Comparison of ENCODE assay signal across 12 cellular contexts in genomic region chr2:41194235-41194634, GRCh38.
DNase-seq lines count a peak whose midpoint lies in the region; ATAC-seq, FAIRE-seq and TF ChIP-seq lines count a peak whose summit lies in the region.
"Had no signal": no experiment of that assay in that cellular context is flagged by ENCODE, and none has a peak within 500 bp of the region (broad histone marks: within the 10 kb centered on the region; RNA-seq: fewer than 3 reads in every experiment).

No MANE protein-coding gene starts in this region.

- no peak overlapping the region for H3K4me3 Mint-ChIP-seq in endodermal cell
- H3K4me3 Mint-ChIP-seq: activated naive CD4-positive, alpha-beta T cell treated with anti-CD3 and anti-CD28 coated beads, Interleukin-2, amount 10 ng/mL, durations not matched to agents 7 days and 5 days had no signal

- no peaks in the 10 kb centered on the region for H3K36me3 ChIP-seq in endodermal cell (ENCODE audit: control insufficient read depth, insufficient read depth, low read length)
- H3K36me3 ChIP-seq in HepG2 (replicated peaks in 1 of 2; ENCODE audit: control insufficient read depth in 1 of 2, insufficient read depth in 2 of 2, low read length in 2 of 2) = no peaks in the 10 kb centered on the region
- no peaks in the 10 kb centered on the region for H3K36me3 ChIP-seq in osteoblast (ENCODE audit: insufficient read depth, low read length)
- H3K36me3 ChIP-seq: left lung had no signal

- no peak for TF ChIP-seq RAD21 in HepG2 (CRISPR knock-in tag; IDR thresholded peaks at IDR 0.05)

- FAIRE-seq in RCC 7860 (lab: Jason Lieb, UNC) (peak; percentile 95), HepG2 (lab: Jason Lieb, UNC) (no peak)

- H3K9me3 Mint-ChIP-seq in endodermal cell = no peaks in the 10 kb centered on the region
- H3K9me3 Mint-ChIP-seq: activated naive CD4-positive, alpha-beta T cell treated with anti-CD3 and anti-CD28 coated beads, Interleukin-2, amount 10 ng/mL, durations not matched to agents 7 days and 5 days had no signal

- CTCF ChIA-PET in HepG2 (lab: Yijun Ruan, JAX; ENCODE audit: low intra/inter-chr PET ratio, low total read pairs) = no interaction called here

- no peaks in the 10 kb centered on the region for H3K4me1 Mint-ChIP-seq in endodermal cell
- H3K4me1 Mint-ChIP-seq: activated naive CD4-positive, alpha-beta T cell treated with anti-CD3 and anti-CD28 coated beads, Interleukin-2, amount 10 ng/mL, durations not matched to agents 7 days and 5 days had no signal

- TF ChIP-seq CTCF in endodermal cell (conservative IDR thresholded peaks at IDR 0.05) = no peak
- no peak for TF ChIP-seq CTCF in HepG2 (CRISPR knock-in tag; IDR thresholded peaks at IDR 0.05)
- no peak for TF ChIP-seq CTCF in osteoblast (IDR thresholded peaks at IDR 0.05; ENCODE audit: extremely low read depth, low read depth, low read length)

- no peaks in the 10 kb centered on the region for H3K27me3 Mint-ChIP-seq in endodermal cell (ENCODE audit: insufficient read depth)
- H3K27me3 Mint-ChIP-seq: activated naive CD4-positive, alpha-beta T cell treated with anti-CD3 and anti-CD28 coated beads, Interleukin-2, amount 10 ng/mL, durations not matched to agents 7 days and 5 days had no signal

- no peak overlapping the region for H3K27ac Mint-ChIP-seq in endodermal cell
- H3K27ac Mint-ChIP-seq: activated naive CD4-positive, alpha-beta T cell treated with anti-CD3 and anti-CD28 coated beads, Interleukin-2, amount 10 ng/mL, durations not matched to agents 7 days and 5 days had no signal

- no peak overlapping the region for H3K4me2 ChIP-seq in HepG2 (ENCODE audit: low read depth, low read length)
- no peak overlapping the region for H3K4me2 ChIP-seq in osteoblast (ENCODE audit: insufficient read depth, low read length)

- H3K4me1 ChIP-seq in endodermal cell (ENCODE audit: control insufficient read depth, insufficient read depth, low read length) = no peaks in the 10 kb centered on the region
- H3K4me1 ChIP-seq in HepG2 (ENCODE audit: insufficient read depth, low read length) = no peaks in the 10 kb centered on the region
- no peaks in the 10 kb centered on the region for H3K4me1 ChIP-seq in osteoblast (ENCODE audit: insufficient read depth, low read length)
- H3K4me1 ChIP-seq: left lung had no signal

- H3K79me2 ChIP-seq in HepG2 (ENCODE audit: insufficient read depth, low read length) (no peaks in the 10 kb centered on the region), osteoblast (ENCODE audit: insufficient read depth, low read length) (no peaks in the 10 kb centered on the region)

- H3K9ac ChIP-seq in endodermal cell (ENCODE audit: extremely low read depth, low read length, poor library complexity, severe bottlenecking) = no peak overlapping the region
- no peak overlapping the region for H3K9ac ChIP-seq in HepG2 (ENCODE audit: insufficient read depth, low read depth, low read length)

- H3K4me3 ChIP-seq in endodermal cell (ENCODE audit: low read length) (no peak overlapping the region), HepG2 (replicated peaks in 1 of 3; ENCODE audit: insufficient read depth in 1 of 3, low read depth in 2 of 3, low read length in 3 of 3) (no peak overlapping the region), osteoblast (ENCODE audit: insufficient read depth, low read length) (no peak overlapping the region)
- H3K4me3 ChIP-seq: left lung, psoas muscle had no signal

- TF ChIP-seq EP300 in HepG2 (IDR thresholded peaks at IDR 0.05; ENCODE audit: low read depth in 2 of 2, low read length in 2 of 2) (no peak), HepG2 (CRISPR knock-in tag; IDR thresholded peaks at IDR 0.05; ENCODE audit: borderline replicate concordance) (no peak)

- H3K27me3 ChIP-seq in endodermal cell (ENCODE audit: control insufficient read depth, insufficient read depth, low read length, poor library complexity, severe bottlenecking) (no peaks in the 10 kb centered on the region), HepG2 (ENCODE audit: control insufficient read depth in 1 of 2, insufficient read depth in 2 of 2, low read length in 2 of 2) (no peaks in the 10 kb centered on the region), osteoblast (ENCODE audit: insufficient read depth, low read length) (no peaks in the 10 kb centered on the region)
- H3K27me3 ChIP-seq: left lung had no signal

- H2AFZ ChIP-seq in HepG2 (ENCODE audit: low read length) = no peak overlapping the region
- H2AFZ ChIP-seq in osteoblast (ENCODE audit: low read length) = no peak overlapping the region

- intact Hi-C loops in HepG2 (cut with micrococcal nuclease; ENCODE audit: unreplicated experiment) = no loop called here

- ATAC-seq in HepG2 (peak; percentile 71; the same call in 2 of the 3 replicates), HG03039 (IDR thresholded peaks at IDR 0.05; ENCODE audit: unreplicated experiment) (no peak)
- ATAC-seq: left lung, psoas muscle had no signal

- no peaks in the 10 kb centered on the region for H3K36me3 Mint-ChIP-seq in endodermal cell (ENCODE audit: low read depth)
- H3K36me3 Mint-ChIP-seq: activated naive CD4-positive, alpha-beta T cell treated with anti-CD3 and anti-CD28 coated beads, Interleukin-2, amount 10 ng/mL, durations not matched to agents 7 days and 5 days had no signal

- peak; percentile 5 for DNase-seq in AG20443 (ENCODE audit: low spot score)
- DNase-seq in RCC 7860 (ENCODE audit: low spot score) = peak; percentile 83
- no peak for DNase-seq in endodermal cell
- peak; percentile 12 for DNase-seq in HepG2 (ENCODE audit: low spot score)
- DNase-seq in NAMALWA (ENCODE audit: low spot score) = no peak
- DNase-seq in occipital lobe (lab: John Stamatoyannopoulos, UW) = no peak
- DNase-seq in osteoblast (ENCODE audit: insufficient read length, low spot score, missing footprints) = no peak
- DNase-seq: activated naive CD4-positive, alpha-beta T cell treated with anti-CD3 and anti-CD28 coated beads, Interleukin-2, amount 10 ng/mL, durations not matched to agents 7 days and 5 days; Kasumi-1; left lung; psoas muscle had no signal

- H3K27ac ChIP-seq in endodermal cell (ENCODE audit: low read depth, low read length) (peak overlapping the region; percentile 48), HepG2 (ENCODE audit: extremely low read length, insufficient read depth, low read length) (no peak overlapping the region), osteoblast (ENCODE audit: low read depth, low read length) (no peak overlapping the region)
- H3K27ac ChIP-seq: left lung, psoas muscle had no signal

- 68 to 89% methylated on average over 4 to 5 of the region's 5 CpGs for WGBS in endodermal cell (ENCODE audit: insufficient coverage in 1 of 2, insufficient read length in 1 of 2), 2 experiments
- WGBS in HepG2 (ENCODE audit: low lambda C conversion rate) = 10% methylated on average over 5 of the region's 5 CpGs

- H4K20me1 ChIP-seq in HepG2 (ENCODE audit: insufficient read depth, low read length) (no peaks in the 10 kb centered on the region), osteoblast (ENCODE audit: insufficient read depth, low read length) (no peaks in the 10 kb centered on the region)

- BruUV-seq in HepG2 (replicated peaks; lab: Mats Ljungman, UMichigan) = no TSS peak

- TF ChIP-seq POLR2A in HepG2 (IDR thresholded peaks at IDR 0.05; ENCODE audit: insufficient read depth in 1 of 2, low read depth in 2 of 2, low read length in 2 of 2) = no peak

- POLR2A ChIA-PET in HepG2 (lab: Yijun Ruan, JAX) = no interaction called here

- in situ Hi-C loops in HepG2 (cut with HindIII; ENCODE audit: extremely low pct_ligation_motif_present, low pct_unique_long_range_greater_than_20kb) = no loop called here

- H3K9me3 ChIP-seq in endodermal cell (ENCODE audit: control insufficient read depth, low read length) = no peaks in the 10 kb centered on the region
- H3K9me3 ChIP-seq in HepG2 (ENCODE audit: low read length) = no peaks in the 10 kb centered on the region
- no peaks in the 10 kb centered on the region for H3K9me3 ChIP-seq in osteoblast (ENCODE audit: low read depth, low read length)
- H3K9me3 ChIP-seq: left lung, psoas muscle had no signal

TF ChIP-seq in HepG2, 621 proteins besides CTCF, POLR2A, EP300 and RAD21:
- no peak for TF ChIP-seq ZHX2 (IDR thresholded peaks at IDR 0.05; ENCODE audit: low read depth)
- no peak for TF ChIP-seq ZHX2 (CRISPR knock-in tag; IDR thresholded peaks at IDR 0.05; ENCODE audit: borderline replicate concordance)
- peak; percentile 12; the same call in 1 of the 2 replicates for TF ChIP-seq NR2F6 (IDR thresholded peaks at IDR 0.05)
- no peak for TF ChIP-seq NR2F6 (CRISPR knock-in tag; IDR thresholded peaks at IDR 0.05)

Comparison
In these comparisons a context has a peak if more than half of its experiments do, and no peak if none do; other contexts are left out.
1. DNase-seq: peak in AG20443 (single experiment), RCC 7860 (single experiment) and HepG2 (single experiment); none in endodermal cell (single experiment), NAMALWA (single experiment), occipital lobe (single experiment) and osteoblast (single experiment).